8 cellular contexts compared by ENCODE assay signal in the genomic region with DNA sequence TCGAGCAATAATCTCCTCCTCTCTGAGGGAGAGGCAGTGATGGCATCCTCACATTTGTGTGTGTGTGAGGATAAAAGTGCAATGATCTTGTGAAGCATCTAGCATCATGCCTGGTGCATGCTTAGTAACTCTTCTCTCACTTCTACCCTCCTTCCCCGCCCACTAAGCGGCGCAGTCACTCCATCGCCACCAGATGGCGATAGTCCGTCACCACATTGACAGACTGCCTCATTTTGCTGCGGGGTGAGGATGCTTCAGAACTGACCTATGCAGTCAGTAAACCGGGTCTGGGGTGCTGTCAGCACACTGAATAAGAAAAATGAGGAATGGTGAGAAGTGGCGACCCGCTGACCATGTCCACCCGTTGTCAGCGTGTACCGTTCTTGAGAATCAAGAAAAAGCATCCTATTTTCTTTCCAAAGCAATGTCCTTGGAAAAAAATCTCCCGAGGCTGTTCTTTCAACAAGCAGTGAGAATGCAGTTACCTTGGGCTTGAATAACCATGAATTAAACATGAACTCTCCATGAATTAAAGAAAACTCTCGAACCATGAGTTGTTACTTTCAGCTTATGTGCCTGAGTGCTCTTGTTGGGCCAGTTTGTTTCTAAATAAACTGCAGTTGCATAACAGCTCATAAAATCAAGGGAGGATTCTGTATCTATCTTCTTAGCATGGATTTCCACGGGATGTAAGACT. TPM values are rescaled to one million over a fixed set of nuclear protein-coding genes. Genes with fewer than 3 reads are reported as not detected.
DNase-seq lines count a peak whose midpoint lies in the region; ATAC-seq and TF ChIP-seq lines count a peak whose summit lies in the region.

No MANE protein-coding gene starts in this region.

- H3K36me3 ChIP-seq in Karpas-422 (ENCODE audit: insufficient read depth, low read length) (no peaks in the 10 kb centered on the region; the same call in 1 of the 2 replicates), neutrophil (no peaks in the 10 kb centered on the region)

- peak; percentile 87 for ATAC-seq in GM21737 (IDR thresholded peaks at IDR 0.05; ENCODE audit: unreplicated experiment)

- no peaks in the 10 kb centered on the region for H3K36me3 Mint-ChIP-seq in activated T-helper 2 cell treated with anti-CD3 and anti-CD28 coated beads, Interferon-gamma antibody, Interleukin-2, Interleukin-4, amounts not matched to agents 10 μg/mL and 5 μg/mL and 100 μg/mL, durations not matched to agents 14 hours and 24 hours and 36 hours (ENCODE audit: low read depth)

- H3K27ac Mint-ChIP-seq in activated T-helper 2 cell treated with anti-CD3 and anti-CD28 coated beads, Interferon-gamma antibody, Interleukin-2, Interleukin-4, amounts not matched to agents 10 μg/mL and 5 μg/mL and 100 μg/mL, durations not matched to agents 14 hours and 24 hours and 36 hours: no peak overlapping the region

- H3K4me2 ChIP-seq in Karpas-422 (ENCODE audit: low read depth, low read length, poor library complexity, severe bottlenecking): peak overlapping the region; percentile 37

- H3K4me3 ChIP-seq in Karpas-422 (ENCODE audit: low read length): no peak overlapping the region
- no peak overlapping the region for H3K4me3 ChIP-seq in fibroblast of the aortic adventitia (ENCODE audit: low read depth, low read length)
- no peak overlapping the region for H3K4me3 ChIP-seq in neutrophil (ENCODE audit: low read depth in 1 of 2, low read length in 1 of 2)

- H3K27me3 ChIP-seq in Karpas-422 (ENCODE audit: low read length) (no peaks in the 10 kb centered on the region), neutrophil (peaks cover 6% of the 10 kb centered on the region)

- H3K9me3 ChIP-seq in Karpas-422 (ENCODE audit: low read length) (no peaks in the 10 kb centered on the region), neutrophil (no peaks in the 10 kb centered on the region)

- H3K27me3 Mint-ChIP-seq in activated T-helper 2 cell treated with anti-CD3 and anti-CD28 coated beads, Interferon-gamma antibody, Interleukin-2, Interleukin-4, amounts not matched to agents 10 μg/mL and 5 μg/mL and 100 μg/mL, durations not matched to agents 14 hours and 24 hours and 36 hours (ENCODE audit: low read depth): peaks cover 15% of the 10 kb centered on the region

- peak overlapping the region; percentile 59 for H2AFZ ChIP-seq in Karpas-422 (ENCODE audit: low read length)

- TF ChIP-seq CTCF in fibroblast of the aortic adventitia (IDR thresholded peaks at IDR 0.05; ENCODE audit: insufficient read depth, low read length) (peak; percentile 98), neutrophil (IDR thresholded peaks at IDR 0.05) (peak; percentile 78)

- no peak overlapping the region for H3K27ac ChIP-seq in Karpas-422 (ENCODE audit: low read length)
- H3K27ac ChIP-seq in neutrophil: no peak overlapping the region
- H3K27ac ChIP-seq in substantia nigra (ENCODE audit: low read depth, low read length, poor library complexity, severe bottlenecking): no peak overlapping the region

- DNase-seq in Daoy (ENCODE audit: low read depth) (peak; percentile 79), Karpas-422 (peak; percentile 93), RPMI8226 (peak; percentile 79), fibroblast of the aortic adventitia (ENCODE audit: low read depth) (peak; percentile 80), substantia nigra (lab: John Stamatoyannopoulos, UW) (peak in 45 of 49 donors; percentile 11 to 80 (median 62))
- peak; percentile 56 for DNase-seq in activated T-helper 2 cell treated with anti-CD3 and anti-CD28 coated beads, Interferon-gamma antibody, Interleukin-2, Interleukin-4, amounts not matched to agents 10 μg/mL and 5 μg/mL and 100 μg/mL, durations not matched to agents 14 hours and 24 hours and 36 hours (ENCODE audit: low spot score)

- H3K79me2 ChIP-seq in Karpas-422 (ENCODE audit: low read length): no peaks in the 10 kb centered on the region

- peaks cover 2% of the 10 kb centered on the region for H3K4me1 Mint-ChIP-seq in activated T-helper 2 cell treated with anti-CD3 and anti-CD28 coated beads, Interferon-gamma antibody, Interleukin-2, Interleukin-4, amounts not matched to agents 10 μg/mL and 5 μg/mL and 100 μg/mL, durations not matched to agents 14 hours and 24 hours and 36 hours (ENCODE audit: low read depth)

- H3K4me3 Mint-ChIP-seq in activated T-helper 2 cell treated with anti-CD3 and anti-CD28 coated beads, Interferon-gamma antibody, Interleukin-2, Interleukin-4, amounts not matched to agents 10 μg/mL and 5 μg/mL and 100 μg/mL, durations not matched to agents 14 hours and 24 hours and 36 hours (ENCODE audit: low read depth): no peak overlapping the region

- H4K20me1 ChIP-seq in Karpas-422 (ENCODE audit: insufficient read depth, low read depth, low read length): no peaks in the 10 kb centered on the region

- intact Hi-C loops in activated T-helper 2 cell treated with anti-CD3 and anti-CD28 coated beads, Interferon-gamma antibody, Interleukin-2, Interleukin-4, amounts not matched to agents 10 μg/mL and 5 μg/mL and 100 μg/mL, durations not matched to agents 14 hours and 24 hours and 36 hours (cut with micrococcal nuclease): loop anchor here (1.0 to 2.0 kb wide), 2 partner anchors 19 to 534 kb away; no protein-coding TSS in a partner anchor

- H3K9me3 Mint-ChIP-seq in activated T-helper 2 cell treated with anti-CD3 and anti-CD28 coated beads, Interferon-gamma antibody, Interleukin-2, Interleukin-4, amounts not matched to agents 10 μg/mL and 5 μg/mL and 100 μg/mL, durations not matched to agents 14 hours and 24 hours and 36 hours: no peaks in the 10 kb centered on the region

- peaks cover 51% of the 10 kb centered on the region for H3K4me1 ChIP-seq in Karpas-422 (ENCODE audit: low read length)
- H3K4me1 ChIP-seq in neutrophil (ENCODE audit: control insufficient read depth in 1 of 2, insufficient read depth in 1 of 2, low read depth in 1 of 2, low read length in 1 of 2): peaks cover 10% of the 10 kb centered on the region in 2 experiments

- 0 out of 2 replicates have a peak overlapping the region, but pooled peaks have one; percentile 9 for H3K9ac ChIP-seq in Karpas-422 (ENCODE audit: low read length)

- H3K9me2 ChIP-seq in Karpas-422 (replicated peaks; ENCODE audit: insufficient read depth, low read length): no peaks in the 10 kb centered on the region

RNA-seq across cellular contexts. Expression of a gene that starts 37.3 kb away (rescaled TPM):
- 14.4 and 19.2 TPM in 2 replicates for total RNA-seq in Daoy (2014; rRNA removed; shearing (Covaris generic))
- total RNA-seq in Karpas-422 (2014; rRNA removed; shearing (Covaris generic); ENCODE audit: low replicate concordance): 22.9 and 36.9 TPM in 2 replicates
- 16.9 and 17.0 TPM in 2 replicates for total RNA-seq in activated T-helper 2 cell treated with anti-CD3 and anti-CD28 coated beads, Interferon-gamma antibody, Interleukin-2, Interleukin-4, amounts not matched to agents 10 μg/mL and 5 μg/mL and 100 μg/mL, durations not matched to agents 14 hours and 24 hours and 36 hours
- total RNA-seq in fibroblast of the aortic adventitia (ENCODE audit: low replicate concordance): 1.9 and 6.6 TPM in 2 replicates
